Comparison of ENCODE assay signal across 23 cellular contexts in the genomic region with DNA sequence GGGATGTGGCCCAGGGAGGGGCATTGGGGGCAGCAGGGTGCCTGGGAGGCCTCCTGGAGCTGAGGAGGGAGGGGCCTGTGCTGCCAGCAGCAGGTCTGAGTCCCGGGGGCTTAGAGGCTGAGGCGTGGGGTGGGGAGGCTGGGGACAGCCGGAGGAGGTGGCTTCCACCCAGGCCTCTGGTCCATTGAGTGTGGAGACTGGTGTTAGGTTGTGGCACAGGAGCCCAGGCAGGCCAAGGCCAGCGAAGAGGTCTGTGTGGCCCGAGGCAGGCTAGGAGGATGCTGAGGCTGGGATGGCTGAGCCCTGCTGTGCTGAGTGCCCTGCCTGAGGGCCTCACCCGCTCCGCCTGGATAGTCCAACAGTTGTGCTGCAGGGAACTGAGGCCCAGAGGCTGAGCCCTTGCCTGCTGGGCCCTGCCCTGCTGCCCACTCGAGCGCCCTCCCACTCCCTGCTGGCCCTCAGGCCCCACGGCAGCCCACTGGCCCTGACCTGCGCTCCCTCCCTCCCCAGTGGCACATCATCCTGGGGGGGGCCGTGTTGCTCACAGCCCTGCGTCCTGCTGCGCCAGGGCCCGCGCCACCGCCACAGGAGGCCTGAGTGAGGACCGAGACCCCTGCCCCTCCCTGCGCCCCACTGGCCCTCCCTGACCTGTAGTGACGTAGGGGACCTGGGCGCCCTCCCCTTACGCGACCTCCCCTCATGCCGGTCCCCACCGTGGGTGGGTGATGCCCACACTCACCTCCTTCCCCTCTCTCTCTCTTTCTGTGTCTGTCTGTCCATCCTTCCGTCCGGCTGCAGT. TPM values are rescaled to one million over a fixed set of nuclear protein-coding genes. Genes with fewer than 3 reads are reported as not detected.
"Had no signal": no experiment of that assay in that cellular context is flagged by ENCODE, and none has a peak within 500 bp of the region (broad histone marks: within the 10 kb centered on the region; RNA-seq: fewer than 3 reads in every experiment).

No MANE protein-coding gene starts in this region.

- H3K27ac ChIP-seq: epithelial cell of prostate, foreskin keratinocyte, neutrophil, parathyroid adenoma, tibial nerve, uterus had no signal

- H3K9me3 Mint-ChIP-seq: activated naive CD4-positive, alpha-beta T cell treated with anti-CD3 and anti-CD28 coated beads, Interleukin-2, amount 50 U/mL, for 24 hours had no signal

- H2AFZ ChIP-seq: parathyroid adenoma had no signal

- H3K27ac Mint-ChIP-seq: activated CD4-positive, alpha-beta T cell treated with anti-CD3 and anti-CD28 coated beads, Interleukin-2, amount 10 ng/mL, durations not matched to agents 7 days and 5 days; endodermal cell had no signal

- H3K4me3 Mint-ChIP-seq: activated CD4-positive, alpha-beta T cell treated with anti-CD3 and anti-CD28 coated beads, Interleukin-2, amount 10 ng/mL, durations not matched to agents 7 days and 5 days; activated naive CD4-positive, alpha-beta T cell treated with anti-CD3 and anti-CD28 coated beads, Interleukin-2, amount 50 U/mL, for 24 hours; endodermal cell had no signal

- H3K9ac ChIP-seq: parathyroid adenoma had no signal

- H3K4me3 ChIP-seq: dorsolateral prefrontal cortex, tibial nerve, uterus had no signal

- H3K9me3 ChIP-seq: neutrophil, tibial nerve, uterus had no signal

- H3K27me3 Mint-ChIP-seq: activated CD4-positive, alpha-beta T cell treated with anti-CD3 and anti-CD28 coated beads, Interleukin-2, amount 10 ng/mL, durations not matched to agents 7 days and 5 days; activated naive CD4-positive, alpha-beta T cell treated with anti-CD3 and anti-CD28 coated beads, Interleukin-2, amount 50 U/mL, for 24 hours had no signal

- H3K27me3 ChIP-seq: dorsolateral prefrontal cortex, neutrophil, tibial nerve, uterus had no signal

- H3K36me3 ChIP-seq: uterus had no signal

- H3K4me1 ChIP-seq: foreskin keratinocyte had no signal

- ATAC-seq: activated CD4-positive, CD25-positive, alpha-beta regulatory T cell treated with anti-CD3 and anti-CD28 coated beads, Interleukin-2, amount 50 U/mL, for 24 hours; foreskin keratinocyte; left lobe of liver had no signal

- DNase-seq: activated CD4-positive, alpha-beta T cell treated with anti-CD3 and anti-CD28 coated beads, Interleukin-2, amount 10 ng/mL, durations not matched to agents 7 days and 5 days; activated CD8-positive, alpha-beta memory T cell treated with anti-CD3 and anti-CD28 coated beads, Interleukin-2, amount 50 U/mL, for 48 hours; activated gamma-delta T cell; activated T-cell treated with anti-CD3 and anti-CD28 coated beads, Interleukin-2, amount 50 U/mL, for 48 hours; endodermal cell; foreskin keratinocyte; hippocampal formation; retina; stimulated activated naive CD4-positive, alpha-beta T cell treated with Interleukin-2 at 50 U/mL for 16 hours; uterus had no signal

RNA-seq across cellular contexts. Expression of a gene that starts 4.9 kb away (rescaled TPM):
- total RNA-seq: activated CD4-positive, alpha-beta T cell treated with anti-CD3 and anti-CD28 coated beads, Interleukin-2, amount 10 ng/mL, durations not matched to agents 7 days and 5 days; tibial nerve had no signal

RNA-seq across cellular contexts. Expression of a gene that starts 32.2 kb away (rescaled TPM):
- total RNA-seq: activated CD4-positive, alpha-beta T cell treated with anti-CD3 and anti-CD28 coated beads, Interleukin-2, amount 10 ng/mL, durations not matched to agents 7 days and 5 days; bronchial epithelial cell; endodermal cell; fibroblast of lung; foreskin keratinocyte; mononuclear cell; T-helper 1 cell treated with Interleukin-12 subunit alpha and Interleukin-12 subunit beta and Interleukin-4 antibody, amounts not matched to agents 30 ng/mL and 1 ng/mL, for 36 hours; tibial nerve; uterus had no signal
- polyA plus RNA-seq: fibroblast of lung, foreskin keratinocyte, keratinocyte had no signal

RNA-seq across cellular contexts. Expression of a gene that starts 48.9 kb away (rescaled TPM):
- total RNA-seq: activated CD4-positive, alpha-beta T cell treated with anti-CD3 and anti-CD28 coated beads, Interleukin-2, amount 10 ng/mL, durations not matched to agents 7 days and 5 days; bronchial epithelial cell; foreskin keratinocyte; left lobe of liver had no signal
- polyA plus RNA-seq: fibroblast of lung, foreskin keratinocyte, keratinocyte had no signal
